Comparison of ENCODE assay signal across 8 cellular contexts in genomic region chr7:100476108-100476780, GRCh38. TPM values are rescaled to one million over a fixed set of nuclear protein-coding genes. Genes with fewer than 3 reads are reported as not detected.
DNase-seq lines count a peak whose midpoint lies in the region; ATAC-seq and TF ChIP-seq lines count a peak whose summit lies in the region.

No MANE protein-coding gene starts in this region.

- H3K9me3 Mint-ChIP-seq in activated CD4-positive, alpha-beta memory T cell treated with anti-CD3 and anti-CD28 coated beads for 36 hours: no peaks in the 10 kb centered on the region
- H3K9me3 Mint-ChIP-seq in stimulated activated naive CD8-positive, alpha-beta T cell treated with anti-CD3 and anti-CD28 coated beads, Interleukin-15, amount 100 ng/mL, for 72 hours: no peaks in the 10 kb centered on the region

- H3K36me3 Mint-ChIP-seq in activated CD4-positive, alpha-beta memory T cell treated with anti-CD3 and anti-CD28 coated beads for 36 hours: peaks cover 33% of the 10 kb centered on the region

- H3K9ac ChIP-seq in HCT116 (ENCODE audit: low read length): no peak overlapping the region

- H3K36me3 ChIP-seq in HCT116 (ENCODE audit: control insufficient read depth in 1 of 2, insufficient read depth in 2 of 2, low read length in 2 of 2) (peaks cover 0 to 2% of the 10 kb centered on the region in 2 experiments; a peak in 1 of 4 replicates), cardiac muscle cell (peaks cover 14% of the 10 kb centered on the region)

- TF ChIP-seq POLR2A in HCT116 (IDR thresholded peaks at IDR 0.05; ENCODE audit: borderline replicate concordance, extremely low read depth, insufficient read depth, insufficient read length): no peak

- H3K79me2 ChIP-seq in HCT116 (ENCODE audit: insufficient read depth, low read length): peaks cover 6% of the 10 kb centered on the region; the same call in 1 of the 2 replicates

- peaks cover 47% of the 10 kb centered on the region for H3K4me1 Mint-ChIP-seq in activated CD4-positive, alpha-beta memory T cell treated with anti-CD3 and anti-CD28 coated beads for 36 hours (ENCODE audit: low read depth)
- H3K4me1 Mint-ChIP-seq in stimulated activated naive CD8-positive, alpha-beta T cell treated with anti-CD3 and anti-CD28 coated beads, Interleukin-15, amount 100 ng/mL, for 72 hours: peaks cover 63% of the 10 kb centered on the region

- peak overlapping the region; percentile 92 for H3K27ac Mint-ChIP-seq in activated CD4-positive, alpha-beta memory T cell treated with anti-CD3 and anti-CD28 coated beads for 36 hours
- H3K27ac Mint-ChIP-seq in stimulated activated naive CD8-positive, alpha-beta T cell treated with anti-CD3 and anti-CD28 coated beads, Interleukin-15, amount 100 ng/mL, for 72 hours: peak overlapping the region; percentile 96 to 97

- TF ChIP-seq CTCF in HCT116 (IDR thresholded peaks at IDR 0.05 in 2 of 3, conservative IDR thresholded peaks at IDR 0.05 in 1 of 3; ENCODE audit: borderline replicate concordance in 1 of 3, insufficient read depth in 1 of 3, low read depth in 2 of 3, low read length in 2 of 3): no peak
- no peak for TF ChIP-seq CTCF in cardiac muscle cell (IDR thresholded peaks at IDR 0.05; ENCODE audit: low read depth, low read length)

- no peaks in the 10 kb centered on the region for H3K27me3 ChIP-seq in HCT116 (ENCODE audit: insufficient read depth, low read length)
- no peaks in the 10 kb centered on the region for H3K27me3 ChIP-seq in cardiac muscle cell

- DNase-seq in HCT116 (ENCODE audit: low read depth, low spot score) (no peak), cardiac muscle cell (ENCODE audit: low read depth in 1 of 2, low spot score in 1 of 2) (peak in 1 of 2 donors; percentile 37), AG08396 (ENCODE audit: low spot score) (no peak), NAMALWA (ENCODE audit: low spot score) (no peak), HCEC 1CT (no peak)
- no peak for DNase-seq in activated CD4-positive, alpha-beta memory T cell treated with anti-CD3 and anti-CD28 coated beads for 36 hours
- DNase-seq in stimulated activated naive CD8-positive, alpha-beta T cell treated with anti-CD3 and anti-CD28 coated beads, Interleukin-15, amount 100 ng/mL, for 72 hours: no peak

- H3K4me1 ChIP-seq in HCT116 (ENCODE audit: control insufficient read depth in 1 of 2, insufficient read depth in 2 of 2, low read length in 2 of 2) (peaks cover 9 to 30% of the 10 kb centered on the region in 2 experiments), cardiac muscle cell (ENCODE audit: low read depth) (peaks cover 30% of the 10 kb centered on the region)

- no peak for TF ChIP-seq RAD21 in HCT116 (IDR thresholded peaks at IDR 0.05; ENCODE audit: low read depth)

- CTCF ChIA-PET in HCT116 (lab: Charles Lee): no interaction called here
- CTCF ChIA-PET in activated CD4-positive, alpha-beta memory T cell treated with anti-CD3 and anti-CD28 coated beads for 36 hours (lab: Charles Lee): interaction anchor here (1.3 to 9.7 kb wide), 3 partner anchors 13 to 86 kb away, joined by 4 to 104 read pairs (median 5); partner anchors contain the start of gene SPACDR

- H3K9me2 ChIP-seq in HCT116 (ENCODE audit: insufficient read depth): no peaks in the 10 kb centered on the region

- H3K4me2 ChIP-seq in HCT116 (ENCODE audit: low read length): no peak overlapping the region

- no peaks in the 10 kb centered on the region for H3K27me3 Mint-ChIP-seq in activated CD4-positive, alpha-beta memory T cell treated with anti-CD3 and anti-CD28 coated beads for 36 hours
- H3K27me3 Mint-ChIP-seq in stimulated activated naive CD8-positive, alpha-beta T cell treated with anti-CD3 and anti-CD28 coated beads, Interleukin-15, amount 100 ng/mL, for 72 hours: no peaks in the 10 kb centered on the region

- H3K27ac ChIP-seq in HCT116 (ENCODE audit: low read depth, low read length): no peak overlapping the region
- H3K27ac ChIP-seq in cardiac muscle cell: peak overlapping the region; percentile 87

- H2AFZ ChIP-seq in HCT116 (ENCODE audit: low read depth, low read length, poor library complexity, severe bottlenecking): no peak overlapping the region

- H3K4me3 Mint-ChIP-seq in activated CD4-positive, alpha-beta memory T cell treated with anti-CD3 and anti-CD28 coated beads for 36 hours: peak overlapping the region; percentile 95
- peak overlapping the region; percentile 91 to 97 for H3K4me3 Mint-ChIP-seq in stimulated activated naive CD8-positive, alpha-beta T cell treated with anti-CD3 and anti-CD28 coated beads, Interleukin-15, amount 100 ng/mL, for 72 hours

- BruUV-seq in HCT116 (replicated peaks; lab: Mats Ljungman, UMichigan): TSS peak; percentile 15

- intact Hi-C loops in HCT116 (cut with micrococcal nuclease): no loop called here
- intact Hi-C loops in activated CD4-positive, alpha-beta memory T cell treated with anti-CD3 and anti-CD28 coated beads for 36 hours (cut with micrococcal nuclease): loop anchor here (10.0 kb wide), 1 partner anchor 379 kb away; the partner anchor contains the start of gene SLC12A9

- H4K20me1 ChIP-seq in HCT116 (ENCODE audit: insufficient read depth): no peaks in the 10 kb centered on the region

- RAD21 ChIA-PET in HCT116 (lab: Charles Lee; ENCODE audit: low non-redundant PET in 1 of 2, low total read pairs in 2 of 2, uncharacterized antibody in 2 of 2, unreplicated experiment in 2 of 2): no interaction called here

- POLR2A ChIA-PET in HCT116 (lab: Charles Lee): no interaction called here
- POLR2A ChIA-PET in activated CD4-positive, alpha-beta memory T cell treated with anti-CD3 and anti-CD28 coated beads for 36 hours (lab: Charles Lee): interaction anchor here (1.2 kb wide), 1 partner anchor 73 kb away, joined by 3 read pairs; no protein-coding TSS in a partner anchor

- ATAC-seq in HCT116 (no peak), GM21619 (IDR thresholded peaks at IDR 0.05; ENCODE audit: unreplicated experiment) (no peak)
- no peak for ATAC-seq in stimulated activated naive CD8-positive, alpha-beta T cell treated with anti-CD3 and anti-CD28 coated beads, Interleukin-15, amount 100 ng/mL, for 72 hours

- H3K4me3 ChIP-seq in HCT116 (replicated peaks in 1 of 2; ENCODE audit: low read depth in 1 of 2, low read length in 2 of 2): no peak overlapping the region
- H3K4me3 ChIP-seq in cardiac muscle cell: peak overlapping the region; percentile 89

- H3K9me3 ChIP-seq in HCT116 (ENCODE audit: control insufficient read depth in 1 of 2, insufficient read depth in 1 of 2, low read depth in 1 of 2, low read length in 2 of 2) (no peaks in the 10 kb centered on the region), cardiac muscle cell (ENCODE audit: low read depth) (no peaks in the 10 kb centered on the region)

TF ChIP-seq in HCT116, 20 proteins besides CTCF, POLR2A, EP300 and RAD21 (continues in another document):
- TF ChIP-seq JUND (IDR thresholded peaks at IDR 0.05) (no peak), SRF (IDR thresholded peaks at IDR 0.05; ENCODE audit: low read depth) (no peak), FOSL1 (IDR thresholded peaks at IDR 0.05; ENCODE audit: low read depth) (no peak), EGR1 (IDR thresholded peaks at IDR 0.05; ENCODE audit: low read depth) (no peak), EZH2 (IDR thresholded peaks at IDR 0.05) (no peak), ZNF274 (IDR thresholded peaks at IDR 0.05; ENCODE audit: low read depth, low read length) (no peak), EZH2phosphoT487 (IDR thresholded peaks at IDR 0.05; ENCODE audit: borderline replicate concordance) (no peak), ZFX (IDR thresholded peaks at IDR 0.05) (no peak), YY1 (IDR thresholded peaks at IDR 0.05; ENCODE audit: extremely low read depth, insufficient replicate concordance, low read depth, low read length) (no peak), POLR2AphosphoS5 (IDR thresholded peaks at IDR 0.05; ENCODE audit: low read depth, low read length) (no peak)
- TF ChIP-seq, protein P1, sequence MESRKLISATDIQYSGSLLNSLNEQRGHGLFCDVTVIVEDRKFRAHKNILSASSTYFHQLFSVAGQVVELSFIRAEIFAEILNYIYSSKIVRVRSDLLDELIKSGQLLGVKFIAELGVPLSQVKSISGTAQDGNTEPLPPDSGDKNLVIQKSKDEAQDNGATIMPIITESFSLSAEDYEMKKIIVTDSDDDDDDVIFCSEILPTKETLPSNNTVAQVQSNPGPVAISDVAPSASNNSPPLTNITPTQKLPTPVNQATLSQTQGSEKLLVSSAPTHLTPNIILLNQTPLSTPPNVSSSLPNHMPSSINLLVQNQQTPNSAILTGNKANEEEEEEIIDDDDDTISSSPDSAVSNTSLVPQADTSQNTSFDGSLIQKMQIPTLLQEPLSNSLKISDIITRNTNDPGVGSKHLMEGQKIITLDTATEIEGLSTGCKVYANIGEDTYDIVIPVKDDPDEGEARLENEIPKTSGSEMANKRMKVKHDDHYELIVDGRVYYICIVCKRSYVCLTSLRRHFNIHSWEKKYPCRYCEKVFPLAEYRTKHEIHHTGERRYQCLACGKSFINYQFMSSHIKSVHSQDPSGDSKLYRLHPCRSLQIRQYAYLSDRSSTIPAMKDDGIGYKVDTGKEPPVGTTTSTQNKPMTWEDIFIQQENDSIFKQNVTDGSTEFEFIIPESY (IDR thresholded peaks at IDR 0.05; ENCODE audit: extremely low read depth, insufficient replicate concordance, low read length): no peak

RNA-seq across cellular contexts. Expression of gene TSC22D4, which starts 2.8 kb away (rescaled TPM):
- total RNA-seq in HCT116 (2021; ENCODE audit: unreplicated experiment) (36.9 TPM), cardiac muscle cell (103 and 133 TPM in 2 replicates)
- 24.9 and 27.4 TPM in 2 replicates for polyA plus RNA-seq in HCT116 (2012)
- 10 to 100 TPM; 87.8 to 89.5 TPM for total RNA-seq in activated CD4-positive, alpha-beta memory T cell treated with anti-CD3 and anti-CD28 coated beads for 36 hours
- polyA plus RNA-seq in cardiac muscle cell: 91.9 and 138 TPM in 2 replicates

RNA-seq across cellular contexts. Expression of gene NYAP1, which starts 7.5 kb away (rescaled TPM):
- 6.7 TPM for total RNA-seq in HCT116 (2021; ENCODE audit: unreplicated experiment)
- 4.7 and 5.0 TPM in 2 replicates for polyA plus RNA-seq in HCT116 (2012)
- total RNA-seq in activated CD4-positive, alpha-beta memory T cell treated with anti-CD3 and anti-CD28 coated beads for 36 hours: under 1 TPM; 0.17 to 0.24 TPM
- 9.0 and 13.0 TPM in 2 replicates for total RNA-seq in cardiac muscle cell
- 0.06 and 0.22 TPM in 2 replicates for polyA plus RNA-seq in cardiac muscle cell

RNA-seq across cellular contexts. Expression of gene SPACDR, which starts 12.2 kb away (rescaled TPM):
- 1.7 TPM for total RNA-seq in HCT116 (2021; ENCODE audit: unreplicated experiment)
- 1.1 TPM in 2 replicates for polyA plus RNA-seq in HCT116 (2012)
- total RNA-seq in activated CD4-positive, alpha-beta memory T cell treated with anti-CD3 and anti-CD28 coated beads for 36 hours: 1 to 10 TPM; 3.5 to 3.9 TPM
- 0.28 and 1.6 TPM in 2 replicates for total RNA-seq in cardiac muscle cell
- polyA plus RNA-seq in cardiac muscle cell: 0.79 and 1.2 TPM in 2 replicates

RNA-seq across cellular contexts. Expression of gene PPP1R35, which starts 39.9 kb away (rescaled TPM):
- total RNA-seq in HCT116 (2021; ENCODE audit: unreplicated experiment) (68.7 TPM), cardiac muscle cell (51.5 and 81.5 TPM in 2 replicates)
- polyA plus RNA-seq in HCT116 (2012): 59.9 and 65.2 TPM in 2 replicates
- total RNA-seq in activated CD4-positive, alpha-beta memory T cell treated with anti-CD3 and anti-CD28 coated beads for 36 hours: 10 to 100 TPM; 76.0 to 76.5 TPM
- 78.7 and 108 TPM in 2 replicates for polyA plus RNA-seq in cardiac muscle cell

RNA-seq across cellular contexts. Expression of gene MEPCE, which starts 46.6 kb away (rescaled TPM):
- total RNA-seq in HCT116 (2021; ENCODE audit: unreplicated experiment): 44.4 TPM
- 47.4 and 51.6 TPM in 2 replicates for polyA plus RNA-seq in HCT116 (2012)
- total RNA-seq in activated CD4-positive, alpha-beta memory T cell treated with anti-CD3 and anti-CD28 coated beads for 36 hours: 10 to 100 TPM; 41.3 to 42.0 TPM
- 28.5 and 41.7 TPM in 2 replicates for total RNA-seq in cardiac muscle cell
- polyA plus RNA-seq in cardiac muscle cell: 21.5 and 27.0 TPM in 2 replicates
